ENCODE assay signal across 1 cellular context in the genomic region with DNA sequence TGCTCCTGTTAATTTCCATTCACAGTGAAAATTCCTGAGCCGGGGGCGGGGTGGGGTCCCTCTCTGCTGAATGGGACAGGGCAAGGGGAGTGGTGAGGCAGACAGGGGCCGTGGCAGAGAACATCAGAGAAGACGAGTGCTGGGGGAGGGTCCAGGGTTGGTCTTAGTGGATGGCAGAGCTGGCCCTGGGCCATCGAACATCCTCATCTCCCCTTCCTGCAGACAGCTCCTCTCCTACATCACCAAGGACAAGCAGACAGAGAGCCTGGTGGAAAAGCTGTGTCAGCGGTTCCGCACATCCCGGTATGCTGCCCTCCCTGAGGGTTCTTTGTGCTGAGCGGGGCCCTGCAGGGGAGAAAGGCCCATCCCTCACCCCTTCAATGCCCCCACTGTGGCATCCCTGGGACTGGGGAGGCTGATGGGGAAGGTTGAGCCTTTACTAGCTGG.
A peak's percentile ranks its signal among the peaks of the same experiment; 100 is the strongest.
TF ChIP-seq lines count a peak whose summit lies in the region.

No MANE protein-coding gene starts in this region.

TF ChIP-seq in HEK293, 187 proteins besides CTCF, POLR2A, EP300 and RAD21:
- TF ChIP-seq ZNF155 (tag by site-specific recombination; IDR thresholded peaks at IDR 0.05) (no peak), GLIS1 (tag by site-specific recombination; IDR thresholded peaks at IDR 0.05) (peak; percentile 60; the same call in 1 of the 2 replicates), ZNF24 (tag by site-specific recombination; IDR thresholded peaks at IDR 0.05) (no peak), ZIC2 (tag by site-specific recombination; IDR thresholded peaks at IDR 0.05) (peak; percentile 43; the same call in 1 of the 2 replicates), GLIS2 (tag by site-specific recombination; IDR thresholded peaks at IDR 0.05) (0 out of 2 replicates have a peak, but pooled peaks have one; percentile 26), ZNF350 (tag by site-specific recombination; IDR thresholded peaks at IDR 0.05) (no peak)
- TF ChIP-seq, protein P1, sequence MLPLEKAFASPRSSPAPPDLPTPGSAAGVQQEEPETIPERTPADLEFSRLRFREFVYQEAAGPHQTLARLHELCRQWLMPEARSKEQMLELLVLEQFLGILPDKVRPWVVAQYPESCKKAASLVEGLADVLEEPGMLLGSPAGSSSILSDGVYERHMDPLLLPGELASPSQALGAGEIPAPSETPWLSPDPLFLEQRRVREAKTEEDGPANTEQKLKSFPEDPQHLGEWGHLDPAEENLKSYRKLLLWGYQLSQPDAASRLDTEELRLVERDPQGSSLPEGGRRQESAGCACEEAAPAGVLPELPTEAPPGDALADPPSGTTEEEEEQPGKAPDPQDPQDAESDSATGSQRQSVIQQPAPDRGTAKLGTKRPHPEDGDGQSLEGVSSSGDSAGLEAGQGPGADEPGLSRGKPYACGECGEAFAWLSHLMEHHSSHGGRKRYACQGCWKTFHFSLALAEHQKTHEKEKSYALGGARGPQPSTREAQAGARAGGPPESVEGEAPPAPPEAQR (tag by site-specific recombination; IDR thresholded peaks at IDR 0.05) = no peak
